8 cellular contexts compared by ENCODE assay signal in genomic region chr18:79528846-79529245, GRCh38.
DNase-seq lines count a peak whose midpoint lies in the region; ATAC-seq, FAIRE-seq and TF ChIP-seq lines count a peak whose summit lies in the region.

No MANE protein-coding gene starts in this region.

- H3K4me3 ChIP-seq in AG10803 (ENCODE audit: low read length) (no peak overlapping the region), choroid plexus epithelial cell (ENCODE audit: low read depth, low read length) (no peak overlapping the region), liver (ENCODE audit: low read depth in 1 of 3, low read length in 3 of 3) (no peak overlapping the region)

- peak; percentile 10 for ATAC-seq in activated CD4-positive, alpha-beta T cell treated with anti-CD3 and anti-CD28 coated beads for 36 hours

- peak; percentile 81 for FAIRE-seq in GM18507 (lab: Jason Lieb, UNC)

- 54% methylated on average over 26 of the region's 26 CpGs for WGBS in liver

- peaks cover 0 to 2% (median 0%) of the 10 kb centered on the region in 4 donors for H3K36me3 ChIP-seq in liver (ENCODE audit: control insufficient read depth in 4 of 4, insufficient read depth in 3 of 4, low read depth in 1 of 4, low read length in 3 of 4)

- H3K9me3 ChIP-seq in liver (ENCODE audit: control insufficient read depth in 4 of 4, low read length in 3 of 4) = no peaks in the 10 kb centered on the region

- no peak overlapping the region for H3K9ac ChIP-seq in liver (ENCODE audit: low read depth in 1 of 2, low read length in 2 of 2)

- peaks cover 44% of the 10 kb centered on the region for H3K4me1 Mint-ChIP-seq in activated CD4-positive, alpha-beta T cell treated with anti-CD3 and anti-CD28 coated beads for 36 hours

- no peaks in the 10 kb centered on the region for H3K27me3 ChIP-seq in liver (ENCODE audit: control insufficient read depth in 4 of 4, insufficient read depth in 4 of 4, low read length in 3 of 4)

- H3K4me3 Mint-ChIP-seq in activated CD4-positive, alpha-beta T cell treated with anti-CD3 and anti-CD28 coated beads for 36 hours = no peak overlapping the region

- peaks cover 24% of the 10 kb centered on the region for H3K36me3 Mint-ChIP-seq in activated CD4-positive, alpha-beta T cell treated with anti-CD3 and anti-CD28 coated beads for 36 hours (ENCODE audit: low read depth)

- H3K27ac Mint-ChIP-seq in activated CD4-positive, alpha-beta T cell treated with anti-CD3 and anti-CD28 coated beads for 36 hours = no peak overlapping the region

- no peaks in the 10 kb centered on the region for H3K9me3 Mint-ChIP-seq in activated CD4-positive, alpha-beta T cell treated with anti-CD3 and anti-CD28 coated beads for 36 hours (ENCODE audit: low read depth)

- no peaks in the 10 kb centered on the region for H3K27me3 Mint-ChIP-seq in activated CD4-positive, alpha-beta T cell treated with anti-CD3 and anti-CD28 coated beads for 36 hours

- TF ChIP-seq RAD21 in liver (IDR thresholded peaks at IDR 0.05) = peak; percentile 86 to 90

- TF ChIP-seq CTCF in AG10803 (conservative IDR thresholded peaks at IDR 0.05; ENCODE audit: low read length) = peak; percentile 94
- peak; percentile 97 for TF ChIP-seq CTCF in choroid plexus epithelial cell (conservative IDR thresholded peaks at IDR 0.05; ENCODE audit: low read depth, low read length)
- peak; percentile 81 for TF ChIP-seq CTCF in liver (IDR thresholded peaks at IDR 0.05; ENCODE audit: low read depth, low read length, missing input control)

- CTCF ChIA-PET in activated CD4-positive, alpha-beta T cell treated with anti-CD3 and anti-CD28 coated beads for 36 hours (lab: Charles Lee) = interaction anchor here (0.7 to 2.9 kb wide), 9 partner anchors 12 to 150 kb away, joined by 3 to 23 read pairs (median 3); no protein-coding TSS in a partner anchor

- intact Hi-C loops in activated CD4-positive, alpha-beta T cell treated with anti-CD3 and anti-CD28 coated beads for 36 hours (cut with DNase I, micrococcal nuclease) = loop anchor here (1.0 to 5.0 kb wide), 5 partner anchors 37 to 150 kb away; no protein-coding TSS in a partner anchor

- no peak overlapping the region for H3K27ac ChIP-seq in liver (ENCODE audit: low read depth in 1 of 2, low read length in 2 of 2)

- DNase-seq in AG10803 (ENCODE audit: low read depth) = peak; percentile 61
- DNase-seq in GM18507 (ENCODE audit: extremely low spot score, insufficient read length, low read depth) = peak; percentile 68
- DNase-seq in NCI-H1694 treated with DMSO at 0.1 percent for 48 hours (lab: John Stamatoyannopoulos, UW) = peak; percentile 77
- peak; percentile 85 for DNase-seq in activated CD4-positive, alpha-beta T cell treated with anti-CD3 and anti-CD28 coated beads for 36 hours
- DNase-seq in choroid plexus epithelial cell (ENCODE audit: low read depth) = peak; percentile 84
- DNase-seq in stimulated activated CD8-positive, alpha-beta memory T cell treated with anti-CD3 and anti-CD28 coated beads, Interleukin-12 subunit alpha, Interleukin-12 subunit beta, amount 100 ng/mL, for 1 hour (ENCODE audit: low read depth) = peak; percentile 59
- DNase-seq in T1000 (lab: John Stamatoyannopoulos, UW) = no peak

- POLR2A ChIA-PET in activated CD4-positive, alpha-beta T cell treated with anti-CD3 and anti-CD28 coated beads for 36 hours (lab: Charles Lee) = interaction anchor here (0.6 kb wide), 1 partner anchor 27 kb away, joined by 3 read pairs; no protein-coding TSS in a partner anchor

- H3K4me1 ChIP-seq in liver (ENCODE audit: control insufficient read depth in 4 of 4, insufficient read depth in 4 of 4, low read length in 3 of 4) = no peaks in the 10 kb centered on the region

TF ChIP-seq in liver, 16 proteins besides CTCF, POLR2A, EP300 and RAD21:
- TF ChIP-seq SP1 (IDR thresholded peaks at IDR 0.05) = no peak
- no peak for TF ChIP-seq FOXA2 (IDR thresholded peaks at IDR 0.05)
- no peak for TF ChIP-seq ZBTB33 (IDR thresholded peaks at IDR 0.05)
- no peak for TF ChIP-seq HNF4G (IDR thresholded peaks at IDR 0.05)
- no peak for TF ChIP-seq YY1 (IDR thresholded peaks at IDR 0.05)
- TF ChIP-seq GABPA (IDR thresholded peaks at IDR 0.05 in 1 of 2, conservative IDR thresholded peaks at IDR 0.05 in 1 of 2) = no peak
- no peak for TF ChIP-seq EGR1 (IDR thresholded peaks at IDR 0.05; ENCODE audit: low read depth in 2 of 2)
- no peak for TF ChIP-seq FOXA1 (IDR thresholded peaks at IDR 0.05)
